Comparison of ENCODE assay signal across 8 cellular contexts in genomic region chr12:104137902-104138746, GRCh38. TPM values are rescaled to one million over a fixed set of nuclear protein-coding genes. Genes with fewer than 3 reads are reported as not detected.
DNase-seq lines count a peak whose midpoint lies in the region; ATAC-seq, FAIRE-seq and TF ChIP-seq lines count a peak whose summit lies in the region.

Gene NFYB, minus strand, starts transcription at chr12:104138210. Its CDS starts 2,757 bp downstream, at chr12:104135453.

- H3K9ac ChIP-seq in H1 (replicated peaks in 1 of 4; ENCODE audit: extremely low read depth in 1 of 4, low read depth in 3 of 4, low read length in 3 of 4) (peak within 1 kb of the TSS; percentile 90 to 98 (median 94)), mesendoderm (ENCODE audit: low read length) (peak within 1 kb of the TSS; percentile 92)

- H3K4me2 ChIP-seq in H1 (ENCODE audit: insufficient read depth in 1 of 2, low read depth in 2 of 2, low read length in 2 of 2) (peak within 1 kb of the TSS; percentile 73 to 82), mesendoderm (ENCODE audit: low read length) (peak within 1 kb of the TSS; percentile 66)

- no peak within 1 kb of the TSS for H3K14ac ChIP-seq in H1 (ENCODE audit: insufficient read length)

- H2BK5ac ChIP-seq in H1 (ENCODE audit: low read depth, low read length) (peak within 1 kb of the TSS; percentile 86), mesendoderm (ENCODE audit: low read length) (peak within 1 kb of the TSS; percentile 62)

- no peak within 1 kb of the TSS for H2BK12ac ChIP-seq in H1 (ENCODE audit: low read depth, low read length)

- H4K20me1 ChIP-seq in H1 (replicated peaks in 1 of 2; ENCODE audit: control insufficient read depth in 1 of 2, insufficient read depth in 2 of 2, low read length in 2 of 2): peaks cover 0 to 2% of the 10 kb centered on the region in 2 experiments

- no peak for TF ChIP-seq CTCF in H1 (IDR thresholded peaks at IDR 0.05; ENCODE audit: control extremely low read depth in 1 of 3, insufficient read depth in 1 of 3, low read depth in 1 of 3, low read length in 3 of 3)

- H4K91ac ChIP-seq in H1 (replicated peaks; ENCODE audit: insufficient read length, low read length): peak within 1 kb of the TSS; percentile 82

- CTCF ChIA-PET in H1 (lab: Charles Lee; ENCODE audit: partially characterized antibody): interaction anchor here (1.0 kb wide), 1 partner anchor 165 kb away, joined by 3 read pairs; the partner anchor contains the start of gene EID3

- H3K18ac ChIP-seq in H1 (ENCODE audit: extremely low read depth, low read length) (peak within 1 kb of the TSS; percentile 73; the same call in 1 of the 2 replicates), mesendoderm (ENCODE audit: low read length) (peak within 1 kb of the TSS; percentile 99)

- no peaks in the 10 kb centered on the region; the same call in 1 of the 2 replicates for H3K23me2 ChIP-seq in H1 (ENCODE audit: low read depth, low read length)

- H3K9me3 ChIP-seq in H1 (ENCODE audit: insufficient read depth in 2 of 2, low read depth in 1 of 2, low read length in 1 of 2): no peaks in the 10 kb centered on the region

- no peak for TF ChIP-seq RAD21 in H1 (IDR thresholded peaks at IDR 0.05 in 1 of 2, conservative IDR thresholded peaks at IDR 0.05 in 1 of 2; ENCODE audit: low read depth in 2 of 2, low read length in 2 of 2)

- H3K79me1 ChIP-seq in H1 (ENCODE audit: low read depth, low read length) (peaks cover 5% of the 10 kb centered on the region; the same call in 1 of the 2 replicates), mesendoderm (ENCODE audit: low read length) (peaks cover 4% of the 10 kb centered on the region)

- H3K79me2 ChIP-seq in H1 (ENCODE audit: control insufficient read depth in 1 of 2, insufficient read depth in 2 of 2, low read length in 2 of 2) (peaks cover 4 to 39% of the 10 kb centered on the region in 2 experiments; a peak in 3 of 4 replicates), mesendoderm (ENCODE audit: control insufficient read depth, insufficient read depth, low read length) (peaks cover 12% of the 10 kb centered on the region)

- H3K23ac ChIP-seq in H1 (ENCODE audit: insufficient read length) (no peak within 1 kb of the TSS), mesendoderm (ENCODE audit: low read length) (peak within 1 kb of the TSS; percentile 48)

- no peak for FAIRE-seq in H1 (lab: Jason Lieb, UNC)

- H2BK120ac ChIP-seq in H1 (replicated peaks; ENCODE audit: low read depth, low read length) (no peak within 1 kb of the TSS), mesendoderm (ENCODE audit: low read depth, low read length) (peak within 1 kb of the TSS; percentile 63)

- DNase-seq in COLO668 (lab: John Stamatoyannopoulos, UW; ENCODE audit: unreplicated experiment) (peak; percentile 93), HT1080 (ENCODE audit: low read depth) (peak; percentile 94), NOMO-1 treated with DMSO at 0.1 percent for 48 hours (lab: John Stamatoyannopoulos, UW; ENCODE audit: unreplicated experiment) (peak; percentile 98), H1 (ENCODE audit: low read depth in 1 of 2, low spot score in 2 of 2) (peak; percentile 79 to 90), mesendoderm (peak; percentile 98)
- DNase-seq in activated CD8-positive, alpha-beta memory T cell treated with anti-CD3 and anti-CD28 coated beads for 48 hours (ENCODE audit: low read depth in 2 of 3, low spot score in 2 of 3): peak; percentile 74 to 79 (median 77)
- peak; percentile 75 for DNase-seq in stimulated activated CD8-positive, alpha-beta memory T cell treated with anti-CD3 and anti-CD28 coated beads, Interleukin-15, amount 100 ng/mL, for 1 hour (ENCODE audit: low read depth)

- H2AFZ ChIP-seq in H1 (ENCODE audit: low read length): peak within 1 kb of the TSS; percentile 68; the same call in 1 of the 2 replicates

- H4K5ac ChIP-seq in H1 (ENCODE audit: insufficient read length, low read depth, low read length) (peak within 1 kb of the TSS; percentile 90), mesendoderm (ENCODE audit: low read length) (no peak within 1 kb of the TSS)

- H3K4me1 ChIP-seq in H1 (replicated peaks in 1 of 4; ENCODE audit: control insufficient read depth in 3 of 4, insufficient read depth in 4 of 4, low read length in 3 of 4) (peaks cover 3 to 9% (median 6%) of the 10 kb centered on the region in 4 experiments; a peak in 6 of 7 replicates), mesendoderm (ENCODE audit: control insufficient read depth, low read depth, low read length) (peaks cover 6% of the 10 kb centered on the region)

- peak; percentile 90 to 92 for TF ChIP-seq POLR2A in H1 (IDR thresholded peaks at IDR 0.05; ENCODE audit: control extremely low read depth in 1 of 2, low read depth in 2 of 2, low read length in 2 of 2)

- peak; percentile 83 for ATAC-seq in GM21360 (IDR thresholded peaks at IDR 0.05; ENCODE audit: unreplicated experiment)

- H3K56ac ChIP-seq in H1 (replicated peaks; ENCODE audit: insufficient read length, low read depth, low read length) (peak within 1 kb of the TSS; percentile 64), mesendoderm (ENCODE audit: low read length) (peak within 1 kb of the TSS; percentile 94)

- H2BK20ac ChIP-seq in H1 (ENCODE audit: low read length): no peak within 1 kb of the TSS

- POLR2A ChIA-PET in H1 (lab: Charles Lee; ENCODE audit: partially characterized antibody): interaction anchor here (0.7 to 4.2 kb wide), 31 partner anchors 10 to 945 kb away, joined by 3 to 28 read pairs (median 4); partner anchors contain the start of genes EID3, HCFC2, HSP90B1 and TDG

- TF ChIP-seq EP300 in H1 (IDR thresholded peaks at IDR 0.05; ENCODE audit: borderline replicate concordance in 1 of 2, low read depth in 2 of 2, low read length in 2 of 2): peak in 1 of 2 experiments; percentile 100; a peak in 1 of 3 replicates

- peak within 1 kb of the TSS; percentile 69 to 94 (median 89) for H3K4me3 ChIP-seq in H1 (ENCODE audit: extremely low read depth in 1 of 4, insufficient read depth in 2 of 4, low read depth in 3 of 4, low read length in 4 of 4)
- peak within 1 kb of the TSS; percentile 80 for H3K4me3 ChIP-seq in mesendoderm (ENCODE audit: low read length)

- no peak within 1 kb of the TSS for H2BK15ac ChIP-seq in H1 (ENCODE audit: low read length)
- no peak within 1 kb of the TSS for H2BK15ac ChIP-seq in mesendoderm (replicated peaks; ENCODE audit: low read depth)

- H3K27me3 ChIP-seq in H1 (replicated peaks in 1 of 4; ENCODE audit: control insufficient read depth in 3 of 4, extremely low read depth in 1 of 4, insufficient read depth in 3 of 4, low read length in 3 of 4) (0 out of 7 replicates have a peak, but pooled peaks cover 0 to 3% (median 0%) of the 10 kb centered on the region in 4 experiments), mesendoderm (ENCODE audit: insufficient read depth, low read length, poor library complexity) (no peaks in the 10 kb centered on the region)

- no peak within 1 kb of the TSS for H2AK5ac ChIP-seq in H1 (ENCODE audit: low read depth, low read length)
- no peak within 1 kb of the TSS for H2AK5ac ChIP-seq in mesendoderm (ENCODE audit: low read length)

- 1% methylated on average over 36 of the region's 108 CpGs; no CpG with 5 or more reads in 1 of the 2 experiments for WGBS in H1 (ENCODE audit: extremely low coverage in 1 of 2, insufficient coverage in 1 of 2, insufficient read length in 1 of 2, insufficient replicate concordance in 2 of 2, low coverage in 1 of 2, low lambda C conversion rate in 2 of 2, missing lambda C conversion rate in 1 of 2), 2 experiments
- WGBS in mesendoderm (ENCODE audit: extremely low coverage, insufficient coverage, low lambda C conversion rate): no CpG with 5 or more reads among the region's 108 CpGs

- H3K4ac ChIP-seq in H1 (replicated peaks; ENCODE audit: insufficient read length, low read depth, low read length) (no peak within 1 kb of the TSS), mesendoderm (ENCODE audit: low read depth, low read length) (peak within 1 kb of the TSS; percentile 90)

- H3K27ac ChIP-seq in H1 (ENCODE audit: low read depth, low read length): peak within 1 kb of the TSS; percentile 92
- H3K27ac ChIP-seq in mesendoderm (ENCODE audit: low read depth, low read length): peak within 1 kb of the TSS; percentile 100

- H3K36me3 ChIP-seq in H1 (ENCODE audit: control insufficient read depth in 2 of 4, insufficient read depth in 4 of 4, low read length in 3 of 4) (peaks cover 1 to 21% (median 11%) of the 10 kb centered on the region in 4 experiments; a peak in 7 of 8 replicates), mesendoderm (ENCODE audit: control insufficient read depth, insufficient read depth, low read length) (no peaks in the 10 kb centered on the region)

- H4K8ac ChIP-seq in H1 (ENCODE audit: extremely low read depth, insufficient read depth, low read length) (peak within 1 kb of the TSS; percentile 96), mesendoderm (ENCODE audit: low read depth, low read length) (peak within 1 kb of the TSS; percentile 95)

TF ChIP-seq in H1, 55 proteins besides CTCF, POLR2A, EP300 and RAD21 (continues in another document):
- no peak for TF ChIP-seq EZH2 (IDR thresholded peaks at IDR 0.05; ENCODE audit: low read depth, low read length, severe bottlenecking)
- no peak for TF ChIP-seq ATF2 (IDR thresholded peaks at IDR 0.05; ENCODE audit: low read length)
- no peak for TF ChIP-seq EGR1 (IDR thresholded peaks at IDR 0.05; ENCODE audit: borderline replicate concordance, low read depth, low read length)

RNA-seq across cellular contexts. Expression of gene NFYB, which starts in this region (rescaled TPM):
- 12.2 and 17.2 TPM in 2 replicates for total RNA-seq in HT1080 (2014; rRNA removed; shearing (Covaris generic))
- polyA plus RNA-seq in HT1080 (2015; cell fraction: cytosol; rRNA removed): 14.1 and 17.2 TPM in 2 replicates
- polyA plus RNA-seq in HT1080 (2015; cell fraction: nucleus; rRNA removed): 22.4 and 23.5 TPM in 2 replicates
- total RNA-seq in H1 (2021; fragmentation: NEBNext Ultra II Directional; extraction: Animal tissue kit (Norgen Biotek cat#: 25700)): 42.2 and 43.5 TPM in 2 replicates
- polyA plus RNA-seq in H1 (2011; rRNA removed): 12.4 and 29.1 TPM in 2 replicates
- polyA plus RNA-seq in H1 (2011; cell fraction: cytosol; rRNA removed): 36.9 TPM
- polyA plus RNA-seq in H1 (2011; cell fraction: nucleus; rRNA removed): 11.3 TPM
- polyA plus RNA-seq in H1 (2012, experiment 1 of 2): 25.4 to 47.2 TPM (median 27.7 TPM) in 4 replicates
- polyA plus RNA-seq in H1 (2012, experiment 2 of 2): 5.8 TPM
- 24.2 TPM for polyA plus RNA-seq in H1 (2013, experiment 1 of 2)
- polyA plus RNA-seq in H1 (2013, experiment 2 of 2): 25.9 TPM
- polyA minus RNA-seq in H1 (2011; rRNA and poly(A)+ RNA removed): 15.0 and 28.7 TPM in 2 replicates
- polyA minus RNA-seq in H1 (2011; cell fraction: cytosol; rRNA and poly(A)+ RNA removed): 28.3 TPM
- 22.9 TPM for polyA minus RNA-seq in H1 (2011; cell fraction: nucleus; rRNA and poly(A)+ RNA removed)
- polyA plus RNA-seq in mesendoderm (2013, experiment 1 of 2): 38.8 TPM
- 37.2 TPM for polyA plus RNA-seq in mesendoderm (2013, experiment 2 of 2)

Comparison
In these comparisons a context has a peak if more than half of its experiments do, and no peak if none do; other contexts are left out.
1. Peak in every context shown above with its lines: DNase-seq, ATAC-seq, H3K4me3 ChIP-seq and H3K27ac ChIP-seq.